ENCODE assay signal across 1 cellular context in the genomic region with DNA sequence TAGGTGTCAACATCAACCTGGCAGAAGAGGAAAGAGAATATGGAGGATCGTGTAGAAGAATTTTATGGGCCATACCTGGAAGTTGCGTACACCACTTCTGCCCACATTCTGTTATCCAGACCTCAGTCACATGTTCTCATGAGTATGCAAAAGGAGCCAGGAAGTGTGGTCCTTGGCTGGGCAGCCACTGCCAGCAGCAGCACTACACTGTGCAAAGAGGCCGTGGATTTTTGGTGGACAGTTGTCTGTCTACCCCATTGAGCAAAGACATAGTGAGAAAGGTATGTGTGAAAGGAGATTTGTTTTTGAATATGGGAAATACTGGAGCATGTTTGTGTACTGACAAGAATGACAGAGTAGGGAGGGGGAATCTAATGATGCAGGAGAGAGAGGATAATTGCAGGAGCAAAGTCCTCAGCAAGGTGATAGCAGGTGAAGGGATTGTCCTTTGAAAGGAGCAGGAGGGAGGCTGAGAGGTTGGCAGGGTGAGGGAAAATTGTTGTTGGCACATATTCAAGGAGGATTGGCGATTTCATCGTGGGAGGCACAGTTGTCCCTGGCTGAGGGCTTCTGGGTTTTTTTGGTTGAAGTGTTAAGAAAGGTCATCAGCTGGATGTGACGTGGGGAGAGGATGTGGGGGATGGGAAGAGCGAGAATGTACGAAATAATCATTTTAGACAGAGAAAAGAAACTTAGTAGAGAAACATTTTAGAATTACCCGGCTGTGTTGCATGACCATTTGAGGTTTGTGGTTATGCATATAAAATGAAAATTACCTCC.
TF ChIP-seq lines count a peak whose summit lies in the region.

No MANE protein-coding gene starts in this region.

TF ChIP-seq in GM23338, 12 proteins besides CTCF, POLR2A, EP300 and RAD21 (continued from another document):
- TF ChIP-seq, protein P1, sequence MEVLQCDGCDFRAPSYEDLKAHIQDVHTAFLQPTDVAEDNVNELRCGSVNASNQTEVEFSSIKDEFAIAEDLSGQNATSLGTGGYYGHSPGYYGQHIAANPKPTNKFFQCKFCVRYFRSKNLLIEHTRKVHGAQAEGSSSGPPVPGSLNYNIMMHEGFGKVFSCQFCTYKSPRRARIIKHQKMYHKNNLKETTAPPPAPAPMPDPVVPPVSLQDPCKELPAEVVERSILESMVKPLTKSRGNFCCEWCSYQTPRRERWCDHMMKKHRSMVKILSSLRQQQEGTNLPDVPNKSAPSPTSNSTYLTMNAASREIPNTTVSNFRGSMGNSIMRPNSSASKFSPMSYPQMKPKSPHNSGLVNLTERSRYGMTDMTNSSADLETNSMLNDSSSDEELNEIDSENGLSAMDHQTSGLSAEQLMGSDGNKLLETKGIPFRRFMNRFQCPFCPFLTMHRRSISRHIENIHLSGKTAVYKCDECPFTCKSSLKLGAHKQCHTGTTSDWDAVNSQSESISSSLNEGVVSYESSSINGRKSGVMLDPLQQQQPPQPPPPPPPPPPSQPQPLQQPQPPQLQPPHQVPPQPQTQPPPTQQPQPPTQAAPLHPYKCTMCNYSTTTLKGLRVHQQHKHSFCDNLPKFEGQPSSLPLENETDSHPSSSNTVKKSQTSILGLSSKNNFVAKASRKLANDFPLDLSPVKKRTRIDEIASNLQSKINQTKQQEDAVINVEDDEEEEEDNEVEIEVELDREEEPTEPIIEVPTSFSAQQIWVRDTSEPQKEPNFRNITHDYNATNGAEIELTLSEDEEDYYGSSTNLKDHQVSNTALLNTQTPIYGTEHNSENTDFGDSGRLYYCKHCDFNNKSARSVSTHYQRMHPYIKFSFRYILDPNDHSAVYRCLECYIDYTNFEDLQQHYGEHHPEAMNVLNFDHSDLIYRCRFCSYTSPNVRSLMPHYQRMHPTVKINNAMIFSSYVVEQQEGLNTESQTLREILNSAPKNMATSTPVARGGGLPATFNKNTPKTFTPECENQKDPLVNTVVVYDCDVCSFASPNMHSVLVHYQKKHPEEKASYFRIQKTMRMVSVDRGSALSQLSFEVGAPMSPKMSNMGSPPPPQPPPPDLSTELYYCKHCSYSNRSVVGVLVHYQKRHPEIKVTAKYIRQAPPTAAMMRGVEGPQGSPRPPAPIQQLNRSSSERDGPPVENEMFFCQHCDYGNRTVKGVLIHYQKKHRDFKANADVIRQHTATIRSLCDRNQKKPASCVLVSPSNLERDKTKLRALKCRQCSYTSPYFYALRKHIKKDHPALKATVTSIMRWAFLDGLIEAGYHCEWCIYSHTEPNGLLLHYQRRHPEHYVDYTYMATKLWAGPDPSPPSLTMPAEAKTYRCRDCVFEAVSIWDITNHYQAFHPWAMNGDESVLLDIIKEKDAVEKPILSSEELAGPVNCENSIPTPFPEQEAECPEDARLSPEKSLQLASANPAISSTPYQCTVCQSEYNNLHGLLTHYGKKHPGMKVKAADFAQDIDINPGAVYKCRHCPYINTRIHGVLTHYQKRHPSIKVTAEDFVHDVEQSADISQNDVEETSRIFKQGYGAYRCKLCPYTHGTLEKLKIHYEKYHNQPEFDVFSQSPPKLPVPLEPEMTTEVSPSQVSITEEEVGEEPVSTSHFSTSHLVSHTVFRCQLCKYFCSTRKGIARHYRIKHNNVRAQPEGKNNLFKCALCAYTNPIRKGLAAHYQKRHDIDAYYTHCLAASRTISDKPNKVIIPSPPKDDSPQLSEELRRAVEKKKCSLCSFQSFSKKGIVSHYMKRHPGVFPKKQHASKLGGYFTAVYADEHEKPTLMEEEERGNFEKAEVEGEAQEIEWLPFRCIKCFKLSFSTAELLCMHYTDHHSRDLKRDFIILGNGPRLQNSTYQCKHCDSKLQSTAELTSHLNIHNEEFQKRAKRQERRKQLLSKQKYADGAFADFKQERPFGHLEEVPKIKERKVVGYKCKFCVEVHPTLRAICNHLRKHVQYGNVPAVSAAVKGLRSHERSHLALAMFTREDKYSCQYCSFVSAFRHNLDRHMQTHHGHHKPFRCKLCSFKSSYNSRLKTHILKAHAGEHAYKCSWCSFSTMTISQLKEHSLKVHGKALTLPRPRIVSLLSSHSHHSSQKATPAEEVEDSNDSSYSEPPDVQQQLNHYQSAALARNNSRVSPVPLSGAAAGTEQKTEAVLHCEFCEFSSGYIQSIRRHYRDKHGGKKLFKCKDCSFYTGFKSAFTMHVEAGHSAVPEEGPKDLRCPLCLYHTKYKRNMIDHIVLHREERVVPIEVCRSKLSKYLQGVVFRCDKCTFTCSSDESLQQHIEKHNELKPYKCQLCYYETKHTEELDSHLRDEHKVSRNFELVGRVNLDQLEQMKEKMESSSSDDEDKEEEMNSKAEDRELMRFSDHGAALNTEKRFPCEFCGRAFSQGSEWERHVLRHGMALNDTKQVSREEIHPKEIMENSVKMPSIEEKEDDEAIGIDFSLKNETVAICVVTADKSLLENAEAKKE (CRISPR knock-in tag; IDR thresholded peaks at IDR 0.05) = no peak
- TF ChIP-seq JUNB (IDR thresholded peaks at IDR 0.05; ENCODE audit: unreplicated experiment) = no peak
- TF ChIP-seq NANOG (IDR thresholded peaks at IDR 0.05; ENCODE audit: borderline replicate concordance) = no peak
- no peak for TF ChIP-seq POLR2AphosphoS5 (IDR thresholded peaks at IDR 0.05; ENCODE audit: low read depth)
- TF ChIP-seq, protein P2, sequence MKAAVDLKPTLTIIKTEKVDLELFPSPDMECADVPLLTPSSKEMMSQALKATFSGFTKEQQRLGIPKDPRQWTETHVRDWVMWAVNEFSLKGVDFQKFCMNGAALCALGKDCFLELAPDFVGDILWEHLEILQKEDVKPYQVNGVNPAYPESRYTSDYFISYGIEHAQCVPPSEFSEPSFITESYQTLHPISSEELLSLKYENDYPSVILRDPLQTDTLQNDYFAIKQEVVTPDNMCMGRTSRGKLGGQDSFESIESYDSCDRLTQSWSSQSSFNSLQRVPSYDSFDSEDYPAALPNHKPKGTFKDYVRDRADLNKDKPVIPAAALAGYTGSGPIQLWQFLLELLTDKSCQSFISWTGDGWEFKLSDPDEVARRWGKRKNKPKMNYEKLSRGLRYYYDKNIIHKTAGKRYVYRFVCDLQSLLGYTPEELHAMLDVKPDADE (IDR thresholded peaks at IDR 0.05) = no peak
- no peak for TF ChIP-seq ZNF114 (CRISPR knock-in tag; IDR thresholded peaks at IDR 0.05)
- no peak for TF ChIP-seq EZH2 (IDR thresholded peaks at IDR 0.05; ENCODE audit: low read depth, unreplicated experiment)
- TF ChIP-seq, protein P3, sequence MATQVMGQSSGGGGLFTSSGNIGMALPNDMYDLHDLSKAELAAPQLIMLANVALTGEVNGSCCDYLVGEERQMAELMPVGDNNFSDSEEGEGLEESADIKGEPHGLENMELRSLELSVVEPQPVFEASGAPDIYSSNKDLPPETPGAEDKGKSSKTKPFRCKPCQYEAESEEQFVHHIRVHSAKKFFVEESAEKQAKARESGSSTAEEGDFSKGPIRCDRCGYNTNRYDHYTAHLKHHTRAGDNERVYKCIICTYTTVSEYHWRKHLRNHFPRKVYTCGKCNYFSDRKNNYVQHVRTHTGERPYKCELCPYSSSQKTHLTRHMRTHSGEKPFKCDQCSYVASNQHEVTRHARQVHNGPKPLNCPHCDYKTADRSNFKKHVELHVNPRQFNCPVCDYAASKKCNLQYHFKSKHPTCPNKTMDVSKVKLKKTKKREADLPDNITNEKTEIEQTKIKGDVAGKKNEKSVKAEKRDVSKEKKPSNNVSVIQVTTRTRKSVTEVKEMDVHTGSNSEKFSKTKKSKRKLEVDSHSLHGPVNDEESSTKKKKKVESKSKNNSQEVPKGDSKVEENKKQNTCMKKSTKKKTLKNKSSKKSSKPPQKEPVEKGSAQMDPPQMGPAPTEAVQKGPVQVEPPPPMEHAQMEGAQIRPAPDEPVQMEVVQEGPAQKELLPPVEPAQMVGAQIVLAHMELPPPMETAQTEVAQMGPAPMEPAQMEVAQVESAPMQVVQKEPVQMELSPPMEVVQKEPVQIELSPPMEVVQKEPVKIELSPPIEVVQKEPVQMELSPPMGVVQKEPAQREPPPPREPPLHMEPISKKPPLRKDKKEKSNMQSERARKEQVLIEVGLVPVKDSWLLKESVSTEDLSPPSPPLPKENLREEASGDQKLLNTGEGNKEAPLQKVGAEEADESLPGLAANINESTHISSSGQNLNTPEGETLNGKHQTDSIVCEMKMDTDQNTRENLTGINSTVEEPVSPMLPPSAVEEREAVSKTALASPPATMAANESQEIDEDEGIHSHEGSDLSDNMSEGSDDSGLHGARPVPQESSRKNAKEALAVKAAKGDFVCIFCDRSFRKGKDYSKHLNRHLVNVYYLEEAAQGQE (IDR thresholded peaks at IDR 0.05; ENCODE audit: unreplicated experiment) = no peak
- TF ChIP-seq STAT1 (IDR thresholded peaks at IDR 0.05; ENCODE audit: unreplicated experiment) = no peak
